In genomic region chr17:82213251-82214011, GRCh38 we compare ENCODE assay signal across 8 cellular contexts.
DNase-seq lines count a peak whose midpoint lies in the region; TF ChIP-seq lines count a peak whose summit lies in the region.

No MANE protein-coding gene starts in this region.

- H3K4me3 ChIP-seq in DOHH2 (ENCODE audit: low read length), result peak overlapping the region; percentile 94
- H3K4me3 ChIP-seq in HAP-1, result peak overlapping the region; percentile 79
- H3K4me3 ChIP-seq in muscle layer of colon (ENCODE audit: low read depth in 1 of 2, low read length in 2 of 2), result peak overlapping the region; percentile 80 to 87

- H4K20me1 ChIP-seq in DOHH2 (ENCODE audit: control insufficient read depth, insufficient read depth, low read depth, low read length), result no peaks in the 10 kb centered on the region

- H3K79me2 ChIP-seq in DOHH2 (ENCODE audit: control insufficient read depth, low read length), result peaks cover 12% of the 10 kb centered on the region

- peak; percentile 33 to 57 for DNase-seq in HAP-1 (ENCODE audit: low spot score in 2 of 2)
- DNase-seq in NCI-H2196 treated with DMSO at 0.1 percent for 48 hours (lab: John Stamatoyannopoulos, UW; ENCODE audit: unreplicated experiment), result peak; percentile 37
- DNase-seq in activated CD8-positive, alpha-beta memory T cell treated with anti-CD3 and anti-CD28 coated beads, Interleukin-2, amount 50 U/mL, for 48 hours, result peak; percentile 84
- peak; percentile 50 to 51 for DNase-seq in erythroblast (lab: John Stamatoyannopoulos, UW)
- peak in 16 of 49 donors; percentile 26 to 83 (median 40) for DNase-seq in substantia nigra (lab: John Stamatoyannopoulos, UW)
- no peak for DNase-seq in DMS79 (lab: John Stamatoyannopoulos, UW)

- in situ Hi-C loops in HAP-1 (cut with MboI; ENCODE audit: low sequenced_read_pairs), result no loop called here

- no peaks in the 10 kb centered on the region; the same call in 1 of the 2 replicates for H3F3A ChIP-seq in DOHH2 (ENCODE audit: control insufficient read depth, insufficient read depth)

- no peak overlapping the region for H3K9ac ChIP-seq in muscle layer of colon (ENCODE audit: low read length)

- H3K27ac ChIP-seq in DOHH2 (ENCODE audit: low read depth, low read length), result no peak overlapping the region
- H3K27ac ChIP-seq in muscle layer of colon (ENCODE audit: low read depth, low read length), result peak overlapping the region; percentile 19
- H3K27ac ChIP-seq in substantia nigra (ENCODE audit: low read depth, low read length, poor library complexity, severe bottlenecking), result peak overlapping the region; percentile 70

- no peaks in the 10 kb centered on the region for H3K9me3 ChIP-seq in DOHH2 (ENCODE audit: control insufficient read depth, insufficient read depth, low read length)
- H3K9me3 ChIP-seq in HAP-1, result no peaks in the 10 kb centered on the region
- H3K9me3 ChIP-seq in muscle layer of colon (ENCODE audit: low read length), result no peaks in the 10 kb centered on the region

- H3K4me1 ChIP-seq in DOHH2 (ENCODE audit: control insufficient read depth, low read length) (peaks cover 31% of the 10 kb centered on the region), HAP-1 (no peaks in the 10 kb centered on the region), muscle layer of colon (ENCODE audit: insufficient read depth, low read length) (peaks cover 11% of the 10 kb centered on the region)

- TF ChIP-seq POLR2A in erythroblast (IDR thresholded peaks at IDR 0.05; ENCODE audit: low read length), result no peak

- peak overlapping the region; percentile 97 for H3K4me2 ChIP-seq in DOHH2 (ENCODE audit: low read length)

- H3K9me2 ChIP-seq in DOHH2 (replicated peaks; ENCODE audit: control insufficient read depth, low read length), result no peaks in the 10 kb centered on the region

- H3K36me3 ChIP-seq in DOHH2 (ENCODE audit: control insufficient read depth, low read length) (no peaks in the 10 kb centered on the region), HAP-1 (replicated peaks) (no peaks in the 10 kb centered on the region; the same call in 1 of the 2 replicates), muscle layer of colon (ENCODE audit: insufficient read depth, low read length) (no peaks in the 10 kb centered on the region)

- H3K27me3 ChIP-seq in DOHH2 (ENCODE audit: control insufficient read depth, low read length) (peaks cover 5% of the 10 kb centered on the region), HAP-1 (ENCODE audit: low read depth) (no peaks in the 10 kb centered on the region), muscle layer of colon (ENCODE audit: control insufficient read depth in 1 of 2, insufficient read depth in 2 of 2, low read length in 2 of 2) (no peaks in the 10 kb centered on the region)

- no peak for TF ChIP-seq CTCF in DOHH2 (IDR thresholded peaks at IDR 0.05; ENCODE audit: low read depth, low read length, poor library complexity, severe bottlenecking)
